Comparison of ENCODE assay signal across 1 cellular context in the genomic region with DNA sequence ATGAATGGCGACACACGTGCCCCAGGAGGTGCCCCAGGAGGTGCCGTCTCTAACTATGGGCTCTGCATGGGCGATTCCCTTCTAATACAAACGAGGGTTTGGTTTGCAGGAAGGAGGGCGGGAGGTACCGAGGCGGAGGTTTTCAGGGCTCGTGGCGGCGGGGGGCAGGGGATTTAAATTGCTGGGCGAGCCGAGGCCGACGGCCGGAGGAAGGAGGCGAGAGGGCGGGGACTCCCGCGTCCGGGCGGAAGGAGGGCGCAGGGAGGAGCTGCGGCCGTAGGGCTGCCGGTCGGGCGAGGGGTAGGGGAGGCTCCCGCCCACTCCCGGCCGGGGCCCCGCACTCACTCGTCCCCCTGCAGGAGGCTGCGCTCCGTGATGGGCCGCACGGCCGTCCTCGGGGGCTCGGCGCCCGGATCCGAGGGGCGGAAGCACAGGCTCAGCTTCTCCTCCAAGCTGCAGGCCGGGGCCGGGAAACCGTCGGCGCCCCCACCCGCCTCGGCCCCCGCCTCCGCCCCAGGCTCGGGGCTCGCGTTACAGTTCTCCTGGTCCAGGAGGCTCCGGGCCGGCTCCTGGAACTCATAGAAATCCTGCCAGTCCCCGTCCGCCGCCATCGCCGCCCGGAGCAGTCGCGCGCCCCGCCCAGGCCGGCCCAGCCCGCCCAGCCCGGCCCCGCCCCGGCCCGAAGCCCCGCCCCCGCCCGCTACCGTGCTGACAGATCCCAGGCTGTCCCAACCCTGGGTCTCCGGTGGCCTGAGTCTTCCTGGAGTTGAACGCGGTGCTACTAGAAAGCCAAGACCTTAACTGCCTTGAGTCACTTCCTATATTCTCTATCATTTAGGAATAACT.
TF ChIP-seq lines count a peak whose summit lies in the region.

TSS of gene FEZ2 (minus strand) at position 637 of the 846 bp plus-strand sequence. CDS start at position 611, 26 bp downstream.

TF ChIP-seq in H1, 55 proteins besides CTCF, POLR2A, EP300 and RAD21:
- no peak for TF ChIP-seq GTF2F1 (IDR thresholded peaks at IDR 0.05; ENCODE audit: borderline replicate concordance, low read depth, low read length)
- TF ChIP-seq EGR1 (IDR thresholded peaks at IDR 0.05; ENCODE audit: borderline replicate concordance, low read depth, low read length) = no peak
- TF ChIP-seq BRCA1 (IDR thresholded peaks at IDR 0.05; ENCODE audit: low read depth, low read length) = no peak
- no peak for TF ChIP-seq SP2 (IDR thresholded peaks at IDR 0.05; ENCODE audit: low read length)
- TF ChIP-seq TAF7 (optimal IDR thresholded peaks at IDR 0.05; ENCODE audit: borderline replicate concordance, low read depth, low read length) = no peak
- no peak for TF ChIP-seq CHD2 (IDR thresholded peaks at IDR 0.05; ENCODE audit: low read length)
- peak; percentile 29 for TF ChIP-seq NANOG (IDR thresholded peaks at IDR 0.05; ENCODE audit: insufficient read depth, low read depth, low read length, poor library complexity, severe bottlenecking)
- TF ChIP-seq FOSL1 (IDR thresholded peaks at IDR 0.05; ENCODE audit: insufficient read depth, low read depth, low read length) = no peak
- no peak for TF ChIP-seq CBX5 (IDR thresholded peaks at IDR 0.05; ENCODE audit: low read depth, low read length)
- TF ChIP-seq, protein P1, sequence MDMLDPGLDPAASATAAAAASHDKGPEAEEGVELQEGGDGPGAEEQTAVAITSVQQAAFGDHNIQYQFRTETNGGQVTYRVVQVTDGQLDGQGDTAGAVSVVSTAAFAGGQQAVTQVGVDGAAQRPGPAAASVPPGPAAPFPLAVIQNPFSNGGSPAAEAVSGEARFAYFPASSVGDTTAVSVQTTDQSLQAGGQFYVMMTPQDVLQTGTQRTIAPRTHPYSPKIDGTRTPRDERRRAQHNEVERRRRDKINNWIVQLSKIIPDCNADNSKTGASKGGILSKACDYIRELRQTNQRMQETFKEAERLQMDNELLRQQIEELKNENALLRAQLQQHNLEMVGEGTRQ (IDR thresholded peaks at IDR 0.05; ENCODE audit: low read length) = peak; percentile 4; the same call in 1 of the 2 replicates
- peak; percentile 68; the same call in 1 of the 2 replicates for TF ChIP-seq TAF1 (IDR thresholded peaks at IDR 0.05; ENCODE audit: low read depth, low read length)
- no peak for TF ChIP-seq ZNF274 (IDR thresholded peaks at IDR 0.05; ENCODE audit: borderline replicate concordance, extremely low read depth, low read length)
- TF ChIP-seq CBX8 (IDR thresholded peaks at IDR 0.05; ENCODE audit: borderline replicate concordance, low read depth, low read length) = no peak
- TF ChIP-seq CREB1 (IDR thresholded peaks at IDR 0.05) = peak; percentile 42; the same call in 1 of the 2 replicates
- no peak for TF ChIP-seq SAP30 (IDR thresholded peaks at IDR 0.05; ENCODE audit: insufficient read depth, insufficient replicate concordance, low read length)
- peak; percentile 55 for TF ChIP-seq KDM4A (IDR thresholded peaks at IDR 0.05; ENCODE audit: low read depth, low read length, severe bottlenecking)
- no peak for TF ChIP-seq HDAC2 (IDR thresholded peaks at IDR 0.05; ENCODE audit: borderline replicate concordance in 1 of 2, low read depth in 2 of 2, low read length in 2 of 2)
- TF ChIP-seq ATF3 (IDR thresholded peaks at IDR 0.05; ENCODE audit: insufficient read depth, low read depth, low read length) = no peak
- TF ChIP-seq PHF8 (conservative IDR thresholded peaks at IDR 0.05; ENCODE audit: low read depth, low read length) = peak; percentile 73
- TF ChIP-seq EZH2 (IDR thresholded peaks at IDR 0.05; ENCODE audit: low read depth, low read length, severe bottlenecking) = no peak
- no peak for TF ChIP-seq KDM1A (IDR thresholded peaks at IDR 0.05; ENCODE audit: borderline replicate concordance, low read length)
- TF ChIP-seq GABPA (IDR thresholded peaks at IDR 0.05; ENCODE audit: borderline replicate concordance, insufficient read depth, low read length) = 0 out of 2 replicates have a peak, but pooled peaks have one; percentile 12
- peak; percentile 71; the same call in 1 of the 2 replicates for TF ChIP-seq TBP (IDR thresholded peaks at IDR 0.05; ENCODE audit: low read depth, low read length)
- TF ChIP-seq SIN3A (conservative IDR thresholded peaks at IDR 0.05 in 1 of 2, IDR thresholded peaks at IDR 0.05 in 1 of 2; ENCODE audit: low read depth in 1 of 2, low read length in 2 of 2) = peak in 1 of 2 experiments; percentile 30; a peak in 2 of 4 replicates
- no peak for TF ChIP-seq CHD7 (IDR thresholded peaks at IDR 0.05; ENCODE audit: insufficient replicate concordance, low read length)
- peak; percentile 57; the same call in 1 of the 2 replicates for TF ChIP-seq YY1 (IDR thresholded peaks at IDR 0.05; ENCODE audit: low read depth, low read length)
- TF ChIP-seq E2F6 (IDR thresholded peaks at IDR 0.05) = peak; percentile 48; the same call in 1 of the 2 replicates
- no peak for TF ChIP-seq JUND (IDR thresholded peaks at IDR 0.05; ENCODE audit: low read length)
- peak; percentile 67 for TF ChIP-seq POLR2AphosphoS5 (IDR thresholded peaks at IDR 0.05; ENCODE audit: low read depth, low read length)
- TF ChIP-seq NRF1 (IDR thresholded peaks at IDR 0.05; ENCODE audit: low read depth, low read length) = no peak
- peak; percentile 86 for TF ChIP-seq MAX (IDR thresholded peaks at IDR 0.05)
- TF ChIP-seq ASH2L (IDR thresholded peaks at IDR 0.05; ENCODE audit: low read length) = peak; percentile 71
- peak; percentile 85; the same call in 1 of the 2 replicates for TF ChIP-seq RBBP5 (IDR thresholded peaks at IDR 0.05; ENCODE audit: borderline replicate concordance, low read depth, low read length)
- no peak for TF ChIP-seq SP4 (IDR thresholded peaks at IDR 0.05; ENCODE audit: low read length)
- no peak for TF ChIP-seq KDM5A (IDR thresholded peaks at IDR 0.05; ENCODE audit: low read length)
- TF ChIP-seq RNF2 (IDR thresholded peaks at IDR 0.05; ENCODE audit: borderline replicate concordance, low read depth, low read length, missing control alignments, poor library complexity, severe bottlenecking) = no peak
